ENCODE assay signal across 7 cellular contexts in genomic region chr10:9402507-9402906, GRCh38.
DNase-seq lines count a peak whose midpoint lies in the region; ATAC-seq, FAIRE-seq and TF ChIP-seq lines count a peak whose summit lies in the region.
"Not testable (repeated sequence)": the region's sequence is repeated elsewhere in the genome, so short reads cannot be mapped to it uniquely, and the experiment has no call there.

No MANE protein-coding gene starts in this region.

- POLR2A ChIA-PET in Caco-2 (lab: Charles Lee); K562 (lab: Yijun Ruan, JAX); HepG2 (lab: Yijun Ruan, JAX): not testable (repeated sequence)

- peaks cover 13% of the 10 kb centered on the region for H3K9me3 Mint-ChIP-seq in Caco-2 (ENCODE audit: unreplicated experiment)

- CTCF ChIA-PET in Caco-2 (lab: Charles Lee); K562 (lab: Yijun Ruan, JAX; ENCODE audit: low intra/inter-chr PET ratio); HepG2 (lab: Yijun Ruan, JAX; ENCODE audit: low intra/inter-chr PET ratio, low total read pairs): not testable (repeated sequence)

- not testable (repeated sequence) for H3K9me3 ChIP-seq in Caco-2; T-helper 17 cell (ENCODE audit: control insufficient read depth, low read length, poor library complexity, severe bottlenecking); K562 (replicated peaks; ENCODE audit: control insufficient read depth, insufficient read depth, low read depth, low read length)
- peaks cover 38% of the 10 kb centered on the region for H3K9me3 ChIP-seq in HepG2 (ENCODE audit: low read length)

- not testable (repeated sequence) for H3K36me3 Mint-ChIP-seq in Caco-2 (ENCODE audit: insufficient read depth, unreplicated experiment); T-helper 17 cell (ENCODE audit: low read depth)

- TF ChIP-seq RAD21 in K562 (CRISPR knock-in tag; conservative IDR thresholded peaks at IDR 0.05 in 1 of 2, IDR thresholded peaks at IDR 0.05 in 1 of 2); HepG2 (CRISPR knock-in tag; IDR thresholded peaks at IDR 0.05): not testable (repeated sequence)

- not testable (repeated sequence) for H3K27me3 ChIP-seq in Caco-2 (replicated peaks; ENCODE audit: control insufficient read depth, insufficient read depth, low read length); K562 (ENCODE audit: control insufficient read depth in 2 of 2, insufficient read depth in 2 of 2, low read length in 2 of 2); HepG2 (ENCODE audit: control insufficient read depth in 1 of 2, insufficient read depth in 2 of 2, low read length in 2 of 2)

- TF ChIP-seq EP300 in K562 (IDR thresholded peaks at IDR 0.05; ENCODE audit: low read length); HepG2 (IDR thresholded peaks at IDR 0.05; ENCODE audit: low read depth in 2 of 2, low read length in 2 of 2); HepG2 (CRISPR knock-in tag; IDR thresholded peaks at IDR 0.05; ENCODE audit: borderline replicate concordance): not testable (repeated sequence)

- not testable (repeated sequence) for H3K27me3 Mint-ChIP-seq in Caco-2 (ENCODE audit: insufficient read depth, unreplicated experiment)
- H3K27me3 Mint-ChIP-seq in T-helper 17 cell, result peaks cover 14% of the 10 kb centered on the region

- not testable (repeated sequence) for ATAC-seq in T-helper 17 cell, K562, HepG2

- H3K36me3 ChIP-seq in Caco-2 (ENCODE audit: control insufficient read depth, insufficient read depth, low read length); K562 (ENCODE audit: control insufficient read depth, insufficient read depth, low read length); HepG2 (replicated peaks in 1 of 2; ENCODE audit: control insufficient read depth in 1 of 2, insufficient read depth in 2 of 2, low read length in 2 of 2): not testable (repeated sequence)

- H3K9me1 ChIP-seq in K562 (ENCODE audit: control insufficient read depth, insufficient read depth, low read length), result not testable (repeated sequence)

- not testable (repeated sequence) for H3K4me1 ChIP-seq in Caco-2; K562 (replicated peaks in 1 of 2; ENCODE audit: control insufficient read depth in 2 of 2, insufficient read depth in 2 of 2, low read length in 2 of 2); HepG2 (ENCODE audit: insufficient read depth, low read length)

- intact Hi-C loops in Caco-2 (cut with micrococcal nuclease; ENCODE audit: unreplicated experiment), result loop anchor here (1.0 kb wide), 1 partner anchor 341 kb away; no protein-coding TSS in a partner anchor
- intact Hi-C loops in K562 (cut with micrococcal nuclease); HepG2 (cut with micrococcal nuclease; ENCODE audit: unreplicated experiment): not testable (repeated sequence)

- FAIRE-seq in K562 (lab: Jason Lieb, UNC); HepG2 (lab: Jason Lieb, UNC): not testable (repeated sequence)

- H3K4me1 Mint-ChIP-seq in Caco-2 (ENCODE audit: low read depth, unreplicated experiment); T-helper 17 cell: not testable (repeated sequence)

- not testable (repeated sequence) for H3K4me2 ChIP-seq in K562 (ENCODE audit: insufficient read depth, low read length); HepG2 (ENCODE audit: low read depth, low read length)

- not testable (repeated sequence) for TF ChIP-seq POLR2A in K562 (conservative IDR thresholded peaks at IDR 0.05); HepG2 (IDR thresholded peaks at IDR 0.05; ENCODE audit: insufficient read depth in 1 of 2, low read depth in 2 of 2, low read length in 2 of 2)

- DNase-seq in Caco-2, result peak; percentile 11 to 50
- peak; percentile 4 for DNase-seq in Daoy (ENCODE audit: low read depth)
- DNase-seq in LHCN-M2 (ENCODE audit: low read depth), result peak; percentile 2
- peak; percentile 1 for DNase-seq in SHP77 (lab: John Stamatoyannopoulos, UW)
- DNase-seq in T-helper 17 cell; K562 (ENCODE audit: extremely low read depth in 1 of 4, low spot score in 3 of 4); HepG2 (ENCODE audit: low spot score): not testable (repeated sequence)

- peak overlapping the region; percentile 51 for H3K4me3 Mint-ChIP-seq in Caco-2 (ENCODE audit: unreplicated experiment)
- H3K4me3 Mint-ChIP-seq in T-helper 17 cell, result not testable (repeated sequence)

- H3K4me3 ChIP-seq in Caco-2 (ENCODE audit: low read depth, low read length); K562; HepG2 (replicated peaks in 1 of 3; ENCODE audit: insufficient read depth in 1 of 3, low read depth in 2 of 3, low read length in 3 of 3): not testable (repeated sequence)

- H2AFZ ChIP-seq in K562 (ENCODE audit: low read depth, low read length); HepG2 (ENCODE audit: low read length): not testable (repeated sequence)

- H4K20me1 ChIP-seq in K562 (replicated peaks; ENCODE audit: control insufficient read depth, insufficient read depth, low read length); HepG2 (ENCODE audit: insufficient read depth, low read length): not testable (repeated sequence)

- H3K79me2 ChIP-seq in K562 (ENCODE audit: control insufficient read depth, insufficient read depth, low read length); HepG2 (ENCODE audit: insufficient read depth, low read length): not testable (repeated sequence)

- not testable (repeated sequence) for H3K27ac ChIP-seq in K562 (ENCODE audit: extremely low read depth, low read depth, low read length); HepG2 (ENCODE audit: extremely low read length, insufficient read depth, low read length)

- 0% methylated on average over 6 of the region's 6 CpGs for WGBS in K562 (ENCODE audit: insufficient coverage, low coverage, missing lambda C conversion rate)
- 13% methylated on average over 6 of the region's 6 CpGs for WGBS in HepG2 (ENCODE audit: low lambda C conversion rate)

- in situ Hi-C loops in K562 (cut with MboI); HepG2 (cut with HindIII; ENCODE audit: extremely low pct_ligation_motif_present, low pct_unique_long_range_greater_than_20kb): not testable (repeated sequence)

- not testable (repeated sequence) for BruUV-seq in Caco-2 (replicated peaks; lab: Mats Ljungman, UMichigan); K562 (replicated peaks; lab: Mats Ljungman, UMichigan); HepG2 (replicated peaks; lab: Mats Ljungman, UMichigan)

- TF ChIP-seq CTCF in Caco-2 (IDR thresholded peaks at IDR 0.05; ENCODE audit: insufficient read depth in 1 of 2, low read depth in 1 of 2, low read length in 1 of 2, severe bottlenecking in 1 of 2, unreplicated experiment in 1 of 2); K562 (IDR thresholded peaks at IDR 0.05 in 2 of 3, conservative IDR thresholded peaks at IDR 0.05 in 1 of 3; ENCODE audit: insufficient read depth in 2 of 3, low read depth in 1 of 3, low read length in 3 of 3); HepG2 (CRISPR knock-in tag; IDR thresholded peaks at IDR 0.05): not testable (repeated sequence)

- H3K9ac ChIP-seq in K562 (ENCODE audit: insufficient read depth in 1 of 2, low read depth in 2 of 2, low read length in 2 of 2); HepG2 (ENCODE audit: insufficient read depth, low read depth, low read length): not testable (repeated sequence)

- not testable (repeated sequence) for H3K27ac Mint-ChIP-seq in Caco-2 (ENCODE audit: unreplicated experiment)
- H3K27ac Mint-ChIP-seq in T-helper 17 cell, result peak overlapping the region; percentile 4

TF ChIP-seq in K562, 482 proteins besides CTCF, POLR2A, EP300 and RAD21:
- TF ChIP-seq TFE3 (CRISPR knock-in tag; IDR thresholded peaks at IDR 0.05), result peak; percentile 13; the same call in 1 of the 2 replicates

TF ChIP-seq in HepG2, 621 proteins besides CTCF, POLR2A, EP300 and RAD21:
- TF ChIP-seq USF2 (IDR thresholded peaks at IDR 0.05; ENCODE audit: low read depth, low read length), result 0 out of 2 replicates have a peak, but pooled peaks have one; percentile 21
- TF ChIP-seq USF2 (CRISPR knock-in tag; IDR thresholded peaks at IDR 0.05; ENCODE audit: borderline replicate concordance), result not testable (repeated sequence)
